7 cellular contexts compared by ENCODE assay signal in genomic region chr3:125379483-125379882, GRCh38.
"Had no signal": no experiment of that assay in that cellular context is flagged by ENCODE, and none has a peak within 500 bp of the region (broad histone marks: within the 10 kb centered on the region; RNA-seq: fewer than 3 reads in every experiment).

No MANE protein-coding gene starts in this region.

- DNase-seq: IMR-90, KBM-7, KG1 had no signal

- H3K9ac ChIP-seq: KMS-11 had no signal

- ATAC-seq: K562 had no signal

- FAIRE-seq: HTR-8/SVneo, K562 had no signal

- H3K4me2 ChIP-seq: KMS-11 had no signal

- H3K27ac ChIP-seq: HL-60, KMS-11 had no signal

- H3K4me3 ChIP-seq: K562 had no signal
